ENCODE assay signal across 37 cellular contexts in the genomic region with DNA sequence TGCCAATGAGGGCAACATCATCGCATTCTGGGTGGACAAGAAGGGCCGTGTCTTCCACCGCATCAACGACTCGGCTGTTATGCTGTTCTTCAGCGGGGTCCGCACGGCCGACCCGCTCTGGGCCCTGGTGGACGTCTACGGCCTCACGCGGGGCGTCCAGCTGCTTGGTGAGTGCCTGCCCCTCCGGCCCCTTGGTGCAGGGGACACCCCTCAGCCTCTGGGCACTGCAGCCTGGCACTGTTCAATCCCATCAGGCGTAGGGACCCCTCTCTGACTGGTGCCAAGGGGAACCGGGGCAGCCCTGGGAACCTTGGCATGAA.
"Had no signal": no experiment of that assay in that cellular context is flagged by ENCODE, and none has a peak within 500 bp of the region (broad histone marks: within the 10 kb centered on the region; RNA-seq: fewer than 3 reads in every experiment).

No MANE protein-coding gene starts in this region.

- H3K36me3 ChIP-seq: adrenal gland, ascending aorta, cardiac muscle cell had no signal

- H3K4me3 ChIP-seq: adrenal gland, ascending aorta, cardiac muscle cell had no signal

- H3K36me3 Mint-ChIP-seq: activated CD4-positive, alpha-beta memory T cell treated with anti-CD3 and anti-CD28 coated beads for 36 hours; activated naive CD4-positive, alpha-beta T cell treated with anti-CD3 and anti-CD28 coated beads, Interleukin-2, amount 50 U/mL, for 72 hours; activated naive CD8-positive, alpha-beta T cell treated with anti-CD3 and anti-CD28 coated beads for 36 hours; brain had no signal

- H3K4me3 Mint-ChIP-seq: activated B cell treated with CpG ODN at 0.5 μM for 24 hours; activated CD4-positive, alpha-beta memory T cell treated with anti-CD3 and anti-CD28 coated beads for 36 hours; activated CD4-positive, alpha-beta T cell treated with anti-CD3 and anti-CD28 coated beads, Interleukin-2, amount 10 ng/mL, durations not matched to agents 24 days and 14 days; activated CD8-positive, alpha-beta T cell treated with anti-CD3 and anti-CD28 coated beads for 36 hours; activated naive CD4-positive, alpha-beta T cell treated with anti-CD3 and anti-CD28 coated beads for 36 hours; activated naive CD8-positive, alpha-beta T cell treated with anti-CD3 and anti-CD28 coated beads for 36 hours; activated T-cell treated with anti-CD3 and anti-CD28 coated beads, Interleukin-2, amount 50 U/mL, for 4 hours; activated T-cell treated with anti-CD3 and anti-CD28 coated beads, Interleukin-2, amount 50 U/mL, for 72 hours; activated T-helper 1 cell treated with anti-CD3 and anti-CD28 coated beads, Interleukin-12 subunit alpha, Interleukin-12 subunit beta, Interleukin-2, Interleukin-4 antibody, amounts not matched to agents 30 ng/mL and 10 ng/mL and 1 ng/mL, durations not matched to agents 14 hours and 24 hours and 36 hours; activated T-helper 17 cell treated with anti-CD3 and anti-CD28 coated beads, Interleukin-2, amount 50 U/mL, for 72 hours; brain; central memory CD8-positive, alpha-beta T cell; T-helper 1 cell treated with Interleukin-12 subunit alpha and Interleukin-12 subunit beta and Interleukin-4 antibody, amounts not matched to agents 30 μg/mL and 1 μg/mL, for 36 hours; T-helper 2 cell treated with Interferon-gamma antibody and Interleukin-4, amounts not matched to agents 5 μg/mL and 100 μg/mL, for 36 hours had no signal

- DNase-seq: activated B cell treated with CpG ODN at 0.5 μM for 24 hours; activated CD4-positive, alpha-beta memory T cell treated with anti-CD3 and anti-CD28 coated beads for 36 hours; activated CD4-positive, alpha-beta T cell treated with anti-CD3 and anti-CD28 coated beads for 4 hours; activated CD4-positive, alpha-beta T cell treated with anti-CD3 and anti-CD28 coated beads, Interleukin-2, amount 10 ng/mL, durations not matched to agents 24 days and 14 days; activated CD4-positive, alpha-beta T cell treated with anti-CD3 and anti-CD28 coated beads, Interleukin-2, amount 50 U/mL, for 1 hour; activated CD4-positive, alpha-beta T cell treated with anti-CD3 and anti-CD28 coated beads, Interleukin-2, amount 50 U/mL, for 4 hours; activated CD4-positive, CD25-positive, alpha-beta regulatory T cell treated with anti-CD3 and anti-CD28 coated beads, Interleukin-2, amount 50 U/mL, for 72 hours; activated CD8-positive, alpha-beta memory T cell treated with anti-CD3 and anti-CD28 coated beads, Interleukin-2, amount 50 U/mL, for 4 hours; activated CD8-positive, alpha-beta T cell treated with anti-CD3 and anti-CD28 coated beads for 36 hours; activated effector memory CD4-positive, alpha-beta T cell treated with anti-CD3 and anti-CD28 coated beads, Interleukin-2, amount 50 U/mL, for 16 hours; activated gamma-delta T cell treated with Interleukin-2 at 50 U/mL for 16 hours; activated naive CD4-positive, alpha-beta T cell; activated naive CD4-positive, alpha-beta T cell treated with anti-CD3 and anti-CD28 coated beads for 36 hours; activated naive CD4-positive, alpha-beta T cell treated with anti-CD3 and anti-CD28 coated beads, Interleukin-2, amount 50 U/mL, for 16 hours; activated naive CD8-positive, alpha-beta T cell treated with anti-CD3 and anti-CD28 coated beads for 36 hours; activated T-cell treated with anti-CD3 and anti-CD28 coated beads for 4 hours; activated T-cell treated with anti-CD3 and anti-CD28 coated beads, Interleukin-2, amount 50 U/mL, for 1 hour; activated T-cell treated with anti-CD3 and anti-CD28 coated beads, Interleukin-2, amount 50 U/mL, for 4 hours; activated T-cell treated with anti-CD3 and anti-CD28 coated beads, Interleukin-2, amount 50 U/mL, for 72 hours; adrenal gland; amygdala; anterior cingulate cortex; caudate nucleus; T-helper 1 cell; T-helper 9 cell had no signal

- H3K9me3 Mint-ChIP-seq: activated B cell treated with CpG ODN at 0.5 μM for 24 hours; activated CD4-positive, alpha-beta memory T cell treated with anti-CD3 and anti-CD28 coated beads for 36 hours; activated CD4-positive, alpha-beta T cell treated with anti-CD3 and anti-CD28 coated beads, Interleukin-2, amount 10 ng/mL, durations not matched to agents 24 days and 14 days; activated CD8-positive, alpha-beta T cell treated with anti-CD3 and anti-CD28 coated beads for 36 hours; activated naive CD4-positive, alpha-beta T cell treated with anti-CD3 and anti-CD28 coated beads for 36 hours; activated naive CD4-positive, alpha-beta T cell treated with anti-CD3 and anti-CD28 coated beads, Interleukin-2, amount 50 U/mL, for 72 hours; activated naive CD8-positive, alpha-beta T cell treated with anti-CD3 and anti-CD28 coated beads for 36 hours; activated T-cell treated with anti-CD3 and anti-CD28 coated beads, Interleukin-2, amount 50 U/mL, for 4 hours; activated T-cell treated with anti-CD3 and anti-CD28 coated beads, Interleukin-2, amount 50 U/mL, for 72 hours; activated T-helper 1 cell treated with anti-CD3 and anti-CD28 coated beads, Interleukin-12 subunit alpha, Interleukin-12 subunit beta, Interleukin-2, Interleukin-4 antibody, amounts not matched to agents 30 ng/mL and 10 ng/mL and 1 ng/mL, durations not matched to agents 14 hours and 24 hours and 36 hours; activated T-helper 17 cell treated with anti-CD3 and anti-CD28 coated beads, Interleukin-2, amount 50 U/mL, for 72 hours; central memory CD8-positive, alpha-beta T cell; T-helper 1 cell treated with Interleukin-12 subunit alpha and Interleukin-12 subunit beta and Interleukin-4 antibody, amounts not matched to agents 30 μg/mL and 1 μg/mL, for 36 hours; T-helper 2 cell treated with Interferon-gamma antibody and Interleukin-4, amounts not matched to agents 5 μg/mL and 100 μg/mL, for 36 hours had no signal

- H3K27me3 ChIP-seq: adrenal gland, ascending aorta, cardiac muscle cell had no signal

- H3K4me1 ChIP-seq: adrenal gland, ascending aorta had no signal

- H3K27ac Mint-ChIP-seq: activated B cell treated with CpG ODN at 0.5 μM for 24 hours; activated CD4-positive, alpha-beta memory T cell treated with anti-CD3 and anti-CD28 coated beads for 36 hours; activated CD4-positive, alpha-beta T cell treated with anti-CD3 and anti-CD28 coated beads, Interleukin-2, amount 10 ng/mL, durations not matched to agents 24 days and 14 days; activated CD8-positive, alpha-beta T cell treated with anti-CD3 and anti-CD28 coated beads for 36 hours; activated naive CD4-positive, alpha-beta T cell treated with anti-CD3 and anti-CD28 coated beads for 36 hours; activated naive CD4-positive, alpha-beta T cell treated with anti-CD3 and anti-CD28 coated beads, Interleukin-2, amount 50 U/mL, for 72 hours; activated naive CD8-positive, alpha-beta T cell treated with anti-CD3 and anti-CD28 coated beads for 36 hours; activated T-cell treated with anti-CD3 and anti-CD28 coated beads, Interleukin-2, amount 50 U/mL, for 72 hours; activated T-helper 1 cell treated with anti-CD3 and anti-CD28 coated beads, Interleukin-12 subunit alpha, Interleukin-12 subunit beta, Interleukin-2, Interleukin-4 antibody, amounts not matched to agents 30 ng/mL and 10 ng/mL and 1 ng/mL, durations not matched to agents 14 hours and 24 hours and 36 hours; activated T-helper 17 cell treated with anti-CD3 and anti-CD28 coated beads, Interleukin-2, amount 50 U/mL, for 72 hours; brain; T-helper 1 cell treated with Interleukin-12 subunit alpha and Interleukin-12 subunit beta and Interleukin-4 antibody, amounts not matched to agents 30 μg/mL and 1 μg/mL, for 36 hours; T-helper 2 cell treated with Interferon-gamma antibody and Interleukin-4, amounts not matched to agents 5 μg/mL and 100 μg/mL, for 36 hours had no signal

- H3K9me3 ChIP-seq: adrenal gland, ascending aorta had no signal

- H3K27me3 Mint-ChIP-seq: activated CD8-positive, alpha-beta T cell treated with anti-CD3 and anti-CD28 coated beads for 36 hours; activated naive CD8-positive, alpha-beta T cell treated with anti-CD3 and anti-CD28 coated beads for 36 hours had no signal

- H3K27ac ChIP-seq: adrenal gland, ascending aorta, cardiac muscle cell, VCaP had no signal

- H3K4me1 Mint-ChIP-seq: activated B cell treated with CpG ODN at 0.5 μM for 24 hours; activated naive CD8-positive, alpha-beta T cell treated with anti-CD3 and anti-CD28 coated beads for 36 hours; activated T-helper 17 cell treated with anti-CD3 and anti-CD28 coated beads, Interleukin-2, amount 50 U/mL, for 72 hours; central memory CD8-positive, alpha-beta T cell had no signal

- FAIRE-seq: bronchial epithelial cell, TTC549 had no signal

- ATAC-seq: activated CD8-positive, alpha-beta T cell treated with anti-CD3 and anti-CD28 coated beads for 36 hours; activated T-cell treated with anti-CD3 and anti-CD28 coated beads, Interleukin-2, amount 50 U/mL, for 4 hours; activated T-helper 17 cell treated with anti-CD3 and anti-CD28 coated beads, Interleukin-2, amount 50 U/mL, for 72 hours had no signal
